8 cellular contexts compared by ENCODE assay signal in the genomic region with DNA sequence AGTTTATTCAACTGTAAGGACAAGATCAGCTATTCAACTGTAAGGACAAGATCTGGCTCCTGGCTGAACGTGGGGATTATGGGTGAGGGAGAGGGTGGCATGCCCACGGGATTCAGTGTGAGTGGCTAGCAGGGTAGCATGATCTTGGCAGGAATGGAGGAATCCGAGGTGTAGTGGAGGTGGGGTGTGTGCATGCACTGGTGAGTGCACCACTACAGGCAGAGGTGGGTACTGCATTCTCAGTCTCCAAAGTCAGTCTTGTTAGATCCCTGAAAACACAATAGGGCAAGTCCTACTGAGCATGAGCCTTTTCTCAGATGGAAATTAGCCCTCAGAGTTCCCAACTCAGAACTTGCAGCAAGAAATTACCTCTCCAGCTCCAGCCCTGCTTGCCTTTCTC. TPM values are rescaled to one million over a fixed set of nuclear protein-coding genes. Genes with fewer than 3 reads are reported as not detected.
DNase-seq lines count a peak whose midpoint lies in the region; ATAC-seq, FAIRE-seq and TF ChIP-seq lines count a peak whose summit lies in the region.

No MANE protein-coding gene starts in this region.

- H3K27me3 Mint-ChIP-seq in activated CD4-positive, alpha-beta T cell treated with anti-CD3 and anti-CD28 coated beads for 36 hours: peaks cover 26% of the 10 kb centered on the region

- DNase-seq in activated CD4-positive, alpha-beta T cell treated with anti-CD3 and anti-CD28 coated beads for 36 hours: peak; percentile 58
- no peak for DNase-seq in activated CD4-positive, alpha-beta T cell treated with anti-CD3 and anti-CD28 coated beads, Interleukin-2, amount 50 U/mL, for 4 hours
- DNase-seq in RPMI7951 (ENCODE audit: low read depth) (peak; percentile 7), endothelial cell of umbilical vein (ENCODE audit: low read depth, low spot score) (no peak), spleen (no peak), Ammon's horn (ENCODE audit: low spot score) (no peak)

- no peaks in the 10 kb centered on the region for H3K79me2 ChIP-seq in endothelial cell of umbilical vein (ENCODE audit: control insufficient read depth, insufficient read depth, low read length)

- no peaks in the 10 kb centered on the region for H3K36me3 ChIP-seq in endothelial cell of umbilical vein (ENCODE audit: control insufficient read depth in 2 of 2, extremely low read depth in 1 of 2, insufficient read depth in 2 of 2, low read length in 2 of 2)
- H3K36me3 ChIP-seq in spleen: no peaks in the 10 kb centered on the region

- no peak overlapping the region for H2AFZ ChIP-seq in endothelial cell of umbilical vein (ENCODE audit: low read depth, low read length)

- H3K4me1 Mint-ChIP-seq in activated CD4-positive, alpha-beta T cell treated with anti-CD3 and anti-CD28 coated beads for 36 hours: no peaks in the 10 kb centered on the region

- H3K27me3 ChIP-seq in endothelial cell of umbilical vein (ENCODE audit: control insufficient read depth in 2 of 2, insufficient read depth in 2 of 2, low read length in 2 of 2) (no peaks in the 10 kb centered on the region), spleen (replicated peaks in 1 of 7) (peaks cover 0 to 65% (median 7%) of the 10 kb centered on the region in 7 donors)

- no peak overlapping the region for H3K9ac ChIP-seq in endothelial cell of umbilical vein (replicated peaks; ENCODE audit: extremely low read depth, insufficient read depth, low read length)

- POLR2A ChIA-PET in activated CD4-positive, alpha-beta T cell treated with anti-CD3 and anti-CD28 coated beads for 36 hours (lab: Charles Lee): no interaction called here
- POLR2A ChIA-PET in endothelial cell of umbilical vein (lab: Charles Lee): no interaction called here

- no peaks in the 10 kb centered on the region for H3K36me3 Mint-ChIP-seq in activated CD4-positive, alpha-beta T cell treated with anti-CD3 and anti-CD28 coated beads for 36 hours (ENCODE audit: low read depth)

- no peak overlapping the region for H3K4me2 ChIP-seq in endothelial cell of umbilical vein (ENCODE audit: insufficient read depth, low read length)

- TF ChIP-seq CTCF in endothelial cell of umbilical vein (IDR thresholded peaks at IDR 0.05; ENCODE audit: extremely low read depth in 1 of 2, insufficient read depth in 1 of 2, low read depth in 1 of 2, low read length in 2 of 2) (peak; percentile 40), spleen (IDR thresholded peaks at IDR 0.05 in 8 of 11, conservative IDR thresholded peaks at IDR 0.05 in 3 of 11) (peak in 6 of 11 experiments; percentile 18 to 50 (median 42))

- H4K20me1 ChIP-seq in endothelial cell of umbilical vein (replicated peaks; ENCODE audit: control insufficient read depth, extremely low read depth, insufficient read depth, low read length): no peaks in the 10 kb centered on the region

- TF ChIP-seq POLR2A in endothelial cell of umbilical vein (IDR thresholded peaks at IDR 0.05; ENCODE audit: low read depth, low read length) (no peak), spleen (IDR thresholded peaks at IDR 0.05) (no peak)

- no peaks in the 10 kb centered on the region for H3K9me1 ChIP-seq in endothelial cell of umbilical vein (replicated peaks; ENCODE audit: control insufficient read depth, extremely low read depth, insufficient read depth, low read length)

- dilution Hi-C loops in endothelial cell of umbilical vein (cut with MboI; ENCODE audit: extremely low pct_ligation_motif_present, low sequenced_read_pairs): no loop called here

- ATAC-seq in activated CD4-positive, alpha-beta T cell treated with anti-CD3 and anti-CD28 coated beads for 36 hours: peak; percentile 76
- ATAC-seq in HG02852 (IDR thresholded peaks at IDR 0.05; ENCODE audit: unreplicated experiment): peak; percentile 71
- ATAC-seq in GM21423 (IDR thresholded peaks at IDR 0.05; ENCODE audit: unreplicated experiment): no peak

- H3K27ac ChIP-seq in endothelial cell of umbilical vein (ENCODE audit: insufficient read depth, low read depth, low read length): no peak overlapping the region
- H3K27ac ChIP-seq in spleen: no peak overlapping the region

- no peak overlapping the region for H3K27ac Mint-ChIP-seq in activated CD4-positive, alpha-beta T cell treated with anti-CD3 and anti-CD28 coated beads for 36 hours

- H3K4me1 ChIP-seq in endothelial cell of umbilical vein (ENCODE audit: control insufficient read depth, extremely low read depth, insufficient read depth, low read length) (no peaks in the 10 kb centered on the region), spleen (no peaks in the 10 kb centered on the region)

- FAIRE-seq in endothelial cell of umbilical vein (lab: Jason Lieb, UNC): no peak

- WGBS in spleen, 5 donors: 33 to 58% (median 46%) methylated on average over 3 of the region's 3 CpGs

- H3K9me3 ChIP-seq in endothelial cell of umbilical vein (replicated peaks; ENCODE audit: control insufficient read depth, insufficient read depth, low read length) (no peaks in the 10 kb centered on the region), spleen (no peaks in the 10 kb centered on the region)

- no peak overlapping the region for H3K4me3 Mint-ChIP-seq in activated CD4-positive, alpha-beta T cell treated with anti-CD3 and anti-CD28 coated beads for 36 hours

- intact Hi-C loops in activated CD4-positive, alpha-beta T cell treated with anti-CD3 and anti-CD28 coated beads for 36 hours (cut with DNase I, micrococcal nuclease): no loop called here
- intact Hi-C loops in endothelial cell of umbilical vein (cut with micrococcal nuclease) (no loop called here), spleen (cut with DNase I; ENCODE audit: low total_unique reads) (no loop called here)

- no peaks in the 10 kb centered on the region for H3K9me3 Mint-ChIP-seq in activated CD4-positive, alpha-beta T cell treated with anti-CD3 and anti-CD28 coated beads for 36 hours (ENCODE audit: low read depth)

- no TSS peak for BruUV-seq in endothelial cell of umbilical vein (replicated peaks; lab: Mats Ljungman, UMichigan)

- CTCF ChIA-PET in activated CD4-positive, alpha-beta T cell treated with anti-CD3 and anti-CD28 coated beads for 36 hours (lab: Charles Lee): interaction anchor here (0.7 to 2.0 kb wide), 7 partner anchors 8 to 1013 kb away, joined by 3 to 7 read pairs (median 4); no protein-coding TSS in a partner anchor
- CTCF ChIA-PET in endothelial cell of umbilical vein (lab: Charles Lee): interaction anchor here (0.8 to 2.4 kb wide), 7 partner anchors 9 to 84 kb away, joined by 3 to 10 read pairs (median 3); no protein-coding TSS in a partner anchor

- H3K4me3 ChIP-seq in endothelial cell of umbilical vein (replicated peaks in 1 of 3; ENCODE audit: insufficient read depth in 1 of 3, low read depth in 1 of 3, low read length in 3 of 3) (no peak overlapping the region), spleen (no peak overlapping the region)

TF ChIP-seq in endothelial cell of umbilical vein, 7 proteins besides CTCF, POLR2A, EP300 and RAD21:
- TF ChIP-seq GATA2 (IDR thresholded peaks at IDR 0.05; ENCODE audit: insufficient read depth, insufficient read length, low read depth, low read length) (no peak), EZH2 (IDR thresholded peaks at IDR 0.05; ENCODE audit: borderline replicate concordance, low read depth, low read length, severe bottlenecking) (no peak), POLR2AphosphoS5 (IDR thresholded peaks at IDR 0.05; ENCODE audit: insufficient read depth, low read depth, low read length) (no peak)

RNA-seq across cellular contexts. Expression of gene DCD, which starts 32.2 kb away (rescaled TPM):
- total RNA-seq in activated CD4-positive, alpha-beta T cell treated with anti-CD3 and anti-CD28 coated beads for 36 hours: not detected
- total RNA-seq in RPMI7951 (2014; rRNA removed; shearing (Covaris generic)): not detected in 2 replicates
- total RNA-seq in endothelial cell of umbilical vein (not detected in 2 replicates), spleen (not detected)
- polyA plus RNA-seq in endothelial cell of umbilical vein (not detected in 2 replicates), spleen (not detected)
- polyA plus RNA-seq in endothelial cell of umbilical vein (2011; cell fraction: cytosol; rRNA removed): not detected in 2 replicates
- not detected in 2 replicates for polyA plus RNA-seq in endothelial cell of umbilical vein (2011; cell fraction: nucleus; rRNA removed)
- polyA plus RNA-seq in endothelial cell of umbilical vein (2012): not detected in 2 replicates
- polyA minus RNA-seq in endothelial cell of umbilical vein: not detected in 2 replicates
- not detected for polyA minus RNA-seq in endothelial cell of umbilical vein (2011; cell fraction: cytosol; rRNA and poly(A)+ RNA removed)
- not detected in 2 replicates for polyA minus RNA-seq in endothelial cell of umbilical vein (2011; cell fraction: nucleus; rRNA and poly(A)+ RNA removed)

RNA-seq across cellular contexts. Expression of gene LACRT, which starts 45.7 kb away (rescaled TPM):
- total RNA-seq in activated CD4-positive, alpha-beta T cell treated with anti-CD3 and anti-CD28 coated beads for 36 hours: not detected
- not detected in 2 replicates for total RNA-seq in RPMI7951 (2014; rRNA removed; shearing (Covaris generic))
- total RNA-seq in endothelial cell of umbilical vein (not detected in 2 replicates), spleen (not detected)
- polyA plus RNA-seq in endothelial cell of umbilical vein (not detected in 2 replicates), spleen (not detected)
- not detected in 2 replicates for polyA plus RNA-seq in endothelial cell of umbilical vein (2011; cell fraction: cytosol; rRNA removed)
- not detected in 2 replicates for polyA plus RNA-seq in endothelial cell of umbilical vein (2011; cell fraction: nucleus; rRNA removed)
- not detected in 2 replicates for polyA plus RNA-seq in endothelial cell of umbilical vein (2012)
- polyA minus RNA-seq in endothelial cell of umbilical vein: not detected in 2 replicates
- polyA minus RNA-seq in endothelial cell of umbilical vein (2011; cell fraction: cytosol; rRNA and poly(A)+ RNA removed): not detected
- not detected in 2 replicates for polyA minus RNA-seq in endothelial cell of umbilical vein (2011; cell fraction: nucleus; rRNA and poly(A)+ RNA removed)

Comparison
In these comparisons a context has a peak if more than half of its experiments do, and no peak if none do; other contexts are left out.
1. DNase-seq: peak in activated CD4-positive, alpha-beta T cell treated with anti-CD3 and anti-CD28 coated beads for 36 hours (single experiment) and RPMI7951 (single experiment); none in activated CD4-positive, alpha-beta T cell treated with anti-CD3 and anti-CD28 coated beads, Interleukin-2, amount 50 U/mL, for 4 hours (0 of 2), endothelial cell of umbilical vein (single experiment), spleen (single experiment) and Ammon's horn (single experiment).